Comparison of ENCODE assay signal across 8 cellular contexts in genomic region chr2:207505728-207506127, GRCh38. TPM values are rescaled to one million over a fixed set of nuclear protein-coding genes. Genes with fewer than 3 reads are reported as not detected.
DNase-seq lines count a peak whose midpoint lies in the region; ATAC-seq and TF ChIP-seq lines count a peak whose summit lies in the region.

No MANE protein-coding gene starts in this region.

- peak; percentile 94 for DNase-seq in HS-5 (ENCODE audit: low read depth)
- no peak for DNase-seq in activated naive CD8-positive, alpha-beta T cell treated with anti-CD3 and anti-CD28 coated beads, Interleukin-2, amount 10 ng/mL, durations not matched to agents 7 days and 5 days
- no peak for DNase-seq in left lung
- DNase-seq in HT-29 (ENCODE audit: low spot score), result no peak
- DNase-seq in effector CD8-positive, alpha-beta T cell (lab: John Stamatoyannopoulos, UW), result no peak
- no peak for DNase-seq in NCI-H1417 treated with DMSO at 0.1 percent for 48 hours (lab: John Stamatoyannopoulos, UW)
- DNase-seq in T1000 (lab: John Stamatoyannopoulos, UW), result no peak

- H3K27ac ChIP-seq in ACC112 (ENCODE audit: low read depth, low read length) (peak overlapping the region; percentile 87), left lung (no peak overlapping the region)

- peak; percentile 71 for ATAC-seq in activated naive CD8-positive, alpha-beta T cell treated with anti-CD3 and anti-CD28 coated beads, Interleukin-2, amount 10 ng/mL, durations not matched to agents 7 days and 5 days (ENCODE audit: low read depth)
- peak; percentile 58 for ATAC-seq in left lung

- POLR2A ChIA-PET in activated naive CD8-positive, alpha-beta T cell treated with anti-CD3 and anti-CD28 coated beads, Interleukin-2, amount 10 ng/mL, durations not matched to agents 7 days and 5 days (lab: Charles Lee), result interaction anchor here (1.1 to 4.2 kb wide), 2 partner anchors 18 to 25 kb away, joined by 3 to 28 read pairs (median 14); partner anchors contain the start of gene CREB1

- no peaks in the 10 kb centered on the region for H3K79me2 ChIP-seq in ACC112 (ENCODE audit: control insufficient read depth, insufficient read depth, low read length, unreplicated experiment)

- no peaks in the 10 kb centered on the region for H3K27me3 Mint-ChIP-seq in activated naive CD8-positive, alpha-beta T cell treated with anti-CD3 and anti-CD28 coated beads, Interleukin-2, amount 10 ng/mL, durations not matched to agents 7 days and 5 days

- H3K4me3 Mint-ChIP-seq in activated naive CD8-positive, alpha-beta T cell treated with anti-CD3 and anti-CD28 coated beads, Interleukin-2, amount 10 ng/mL, durations not matched to agents 7 days and 5 days, result peak overlapping the region; percentile 49

- no peaks in the 10 kb centered on the region for H3K27me3 ChIP-seq in ACC112 (ENCODE audit: insufficient read depth, low read length)
- H3K27me3 ChIP-seq in left lung, result no peaks in the 10 kb centered on the region

- TF ChIP-seq CTCF in left lung (IDR thresholded peaks at IDR 0.05), result no peak

- no peaks in the 10 kb centered on the region for H3K9me3 ChIP-seq in left lung

- H3K4me1 Mint-ChIP-seq in activated naive CD8-positive, alpha-beta T cell treated with anti-CD3 and anti-CD28 coated beads, Interleukin-2, amount 10 ng/mL, durations not matched to agents 7 days and 5 days, result peaks cover 53% of the 10 kb centered on the region

- no peaks in the 10 kb centered on the region for H3K36me3 ChIP-seq in ACC112 (ENCODE audit: insufficient read depth, low read length)
- H3K36me3 ChIP-seq in left lung, result no peaks in the 10 kb centered on the region

- H3K36me3 Mint-ChIP-seq in activated naive CD8-positive, alpha-beta T cell treated with anti-CD3 and anti-CD28 coated beads, Interleukin-2, amount 10 ng/mL, durations not matched to agents 7 days and 5 days, result no peaks in the 10 kb centered on the region

- intact Hi-C loops in left lung (cut with DNase I), result no loop called here

- peak overlapping the region; percentile 10 for H2AFZ ChIP-seq in ACC112 (ENCODE audit: low read length, unreplicated experiment)

- no peaks in the 10 kb centered on the region for H3K9me3 Mint-ChIP-seq in activated naive CD8-positive, alpha-beta T cell treated with anti-CD3 and anti-CD28 coated beads, Interleukin-2, amount 10 ng/mL, durations not matched to agents 7 days and 5 days

- H3K4me1 ChIP-seq in ACC112 (ENCODE audit: control insufficient read depth, insufficient read depth, low read length, unreplicated experiment), result peaks cover 42% of the 10 kb centered on the region
- peaks cover 7 to 34% of the 10 kb centered on the region in 2 donors for H3K4me1 ChIP-seq in left lung

- H3K27ac Mint-ChIP-seq in activated naive CD8-positive, alpha-beta T cell treated with anti-CD3 and anti-CD28 coated beads, Interleukin-2, amount 10 ng/mL, durations not matched to agents 7 days and 5 days, result peak overlapping the region; percentile 41

- H3K4me3 ChIP-seq in ACC112 (ENCODE audit: low read depth, low read length) (peak overlapping the region; percentile 9; the same call in 1 of the 2 replicates), left lung (no peak overlapping the region)

RNA-seq across cellular contexts. Expression of gene CREB1, which starts 24.0 kb away (rescaled TPM):
- 100 to 1,000 TPM in 1 of 2 experiments, 10 to 100 TPM in 1; 97.5 to 101 TPM for total RNA-seq in activated naive CD8-positive, alpha-beta T cell treated with anti-CD3 and anti-CD28 coated beads, Interleukin-2, amount 10 ng/mL, durations not matched to agents 7 days and 5 days
- total RNA-seq in left lung, result 10 to 100 TPM; 62.3 to 66.5 TPM
- total RNA-seq in HT-29 (2014; rRNA removed; shearing (Covaris generic)), result 23.8 and 31.8 TPM in 2 replicates
